25 cellular contexts compared by ENCODE assay signal in genomic region chr12:91511795-91512420, GRCh38.
"Had no signal": no experiment of that assay in that cellular context is flagged by ENCODE, and none has a peak within 500 bp of the region (broad histone marks: within the 10 kb centered on the region; RNA-seq: fewer than 3 reads in every experiment).

No MANE protein-coding gene starts in this region.

- H3K4me2 ChIP-seq: hepatocyte had no signal

- H3K27ac Mint-ChIP-seq: activated naive CD8-positive, alpha-beta T cell treated with anti-CD3 and anti-CD28 coated beads, Interleukin-2, amount 10 ng/mL, durations not matched to agents 7 days and 5 days; type B pancreatic cell had no signal

- H3K4me3 ChIP-seq: breast epithelium, colonic mucosa, esophagus muscularis mucosa, hepatocyte, left lung, lung, ovary, thoracic aorta, vagina had no signal

- DNase-seq: activated CD4-positive, alpha-beta T cell treated with anti-CD3 and anti-CD28 coated beads for 1 hour; activated CD8-positive, alpha-beta memory T cell treated with anti-CD3 and anti-CD28 coated beads for 24 hours; activated CD8-positive, alpha-beta memory T cell treated with anti-CD3 and anti-CD28 coated beads, Interleukin-2, amount 50 U/mL, for 4 hours; activated naive CD4-positive, alpha-beta T cell treated with Interleukin-2 at 50 U/mL for 16 hours; activated naive CD8-positive, alpha-beta T cell treated with anti-CD3 and anti-CD28 coated beads, Interleukin-2, amount 10 ng/mL, durations not matched to agents 7 days and 5 days; activated T-cell treated with anti-CD3 and anti-CD28 coated beads, Interleukin-2, amount 50 U/mL, for 4 hours; amniotic stem cell; colonic mucosa; glutamatergic neuron; kidney glomerular epithelial cell; left lung; naive thymus-derived CD8-positive, alpha-beta T cell; ovary; right cardiac atrium; stimulated activated CD4-positive, alpha-beta T cell treated with anti-CD3 and anti-CD28 coated beads, Interleukin-4, amount 100 ng/mL, for 24 hours; stimulated activated naive CD4-positive, alpha-beta T cell treated with Interleukin-2 at 50 U/mL for 16 hours; WERI-Rb-1 had no signal

- H2AFZ ChIP-seq: hepatocyte had no signal

- H3K4me3 Mint-ChIP-seq: activated naive CD8-positive, alpha-beta T cell treated with anti-CD3 and anti-CD28 coated beads, Interleukin-2, amount 10 ng/mL, durations not matched to agents 7 days and 5 days; activated T-cell treated with anti-CD3 and anti-CD28 coated beads, Interleukin-2, amount 50 U/mL, for 4 hours; naive thymus-derived CD8-positive, alpha-beta T cell; type B pancreatic cell had no signal

- H3K79me2 ChIP-seq: hepatocyte had no signal

- H3K27ac ChIP-seq: breast epithelium, colonic mucosa, esophagus muscularis mucosa, hepatocyte, left lung, neutrophil, ovary, thoracic aorta, vagina, WERI-Rb-1 had no signal

- H3K27me3 ChIP-seq: breast epithelium, colonic mucosa, esophagus muscularis mucosa, hepatocyte, left lung, neutrophil, ovary, vagina had no signal

- H3K4me1 ChIP-seq: breast epithelium, colonic mucosa, left lung, vagina had no signal

- ATAC-seq: activated T-cell treated with anti-CD3 and anti-CD28 coated beads, Interleukin-2, amount 50 U/mL, for 4 hours; left lung; naive thymus-derived CD8-positive, alpha-beta T cell; right cardiac atrium had no signal

- H3K4me1 Mint-ChIP-seq: naive thymus-derived CD8-positive, alpha-beta T cell had no signal

- H3K9me3 Mint-ChIP-seq: activated naive CD8-positive, alpha-beta T cell treated with anti-CD3 and anti-CD28 coated beads, Interleukin-2, amount 10 ng/mL, durations not matched to agents 7 days and 5 days; activated T-cell treated with anti-CD3 and anti-CD28 coated beads, Interleukin-2, amount 50 U/mL, for 4 hours had no signal

- H3K9me3 ChIP-seq: breast epithelium, colonic mucosa, esophagus muscularis mucosa, left lung, neutrophil, ovary, thoracic aorta, vagina had no signal

- H3K36me3 Mint-ChIP-seq: activated naive CD8-positive, alpha-beta T cell treated with anti-CD3 and anti-CD28 coated beads, Interleukin-2, amount 10 ng/mL, durations not matched to agents 7 days and 5 days; naive thymus-derived CD8-positive, alpha-beta T cell; type B pancreatic cell had no signal

- H3K27me3 Mint-ChIP-seq: activated naive CD8-positive, alpha-beta T cell treated with anti-CD3 and anti-CD28 coated beads, Interleukin-2, amount 10 ng/mL, durations not matched to agents 7 days and 5 days; type B pancreatic cell had no signal

- H3K36me3 ChIP-seq: breast epithelium, colonic mucosa, esophagus muscularis mucosa, left lung, neutrophil, ovary, thoracic aorta, vagina, WERI-Rb-1 had no signal
